Comparison of ENCODE assay signal across 1 cellular context in the genomic region with DNA sequence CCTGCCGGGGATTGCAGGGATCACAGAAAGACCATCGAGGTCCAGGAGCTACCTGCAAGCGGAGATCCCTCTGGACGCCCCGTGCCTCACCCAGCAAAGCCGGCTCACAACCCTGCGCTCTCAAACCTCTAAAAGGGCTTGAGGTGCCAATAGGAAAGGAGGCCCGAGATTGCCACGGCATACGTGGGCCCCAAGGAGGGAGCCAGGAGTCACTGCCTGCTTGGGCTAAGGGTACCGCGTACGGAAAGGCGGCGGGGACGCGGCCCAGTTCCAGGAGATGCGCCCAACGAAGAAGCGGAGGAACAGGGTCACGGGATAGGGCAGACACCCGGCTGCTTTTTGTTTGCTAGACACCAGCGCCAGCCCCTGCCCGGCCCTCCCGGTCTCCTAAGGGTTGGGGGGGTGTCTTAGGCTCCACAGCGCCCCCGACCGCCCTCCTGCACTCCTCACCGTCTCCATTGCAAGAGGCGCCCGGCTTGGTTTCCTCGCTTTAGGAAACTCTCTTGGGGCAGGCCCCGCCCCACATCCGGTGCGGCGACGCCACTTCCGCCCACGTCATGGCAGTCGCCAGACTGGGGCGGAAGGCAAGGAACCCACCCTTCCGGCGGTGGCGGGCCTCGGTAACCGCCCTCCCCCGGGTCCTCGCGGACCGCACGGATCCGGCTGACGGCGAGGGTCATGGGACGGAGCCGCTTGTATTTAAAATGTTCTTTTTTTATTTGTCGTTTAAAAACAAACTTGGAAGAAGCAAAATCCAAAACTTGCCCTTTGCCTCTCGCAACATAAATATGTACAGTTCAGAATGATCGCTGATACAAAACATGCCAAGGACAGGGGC.
TF ChIP-seq lines count a peak whose summit lies in the region.

TSS of gene PRKAG1 (minus strand) at position 495 of the 838 bp plus-strand sequence. CDS start at position 459, 36 bp downstream.

TF ChIP-seq in HepG2, 621 proteins besides CTCF, POLR2A, EP300 and RAD21 (continued from another document and continues in another):
- no peak for TF ChIP-seq FUBP1 (CRISPR knock-in tag; IDR thresholded peaks at IDR 0.05; ENCODE audit: borderline replicate concordance)
- no peak for TF ChIP-seq ZNF549 (CRISPR knock-in tag; IDR thresholded peaks at IDR 0.05)
- TF ChIP-seq NCOA2 (CRISPR knock-in tag; IDR thresholded peaks at IDR 0.05), result 0 out of 2 replicates have a peak, but pooled peaks have one; percentile 24
- TF ChIP-seq ZNF101 (CRISPR knock-in tag; IDR thresholded peaks at IDR 0.05; ENCODE audit: borderline replicate concordance, low read depth), result no peak
- TF ChIP-seq ZNF10 (CRISPR knock-in tag; IDR thresholded peaks at IDR 0.05; ENCODE audit: borderline replicate concordance, low read depth), result no peak
- no peak for TF ChIP-seq RORA (CRISPR knock-in tag; IDR thresholded peaks at IDR 0.05)
- TF ChIP-seq CREB1 (IDR thresholded peaks at IDR 0.05), result peak; percentile 89
- TF ChIP-seq CREB1 (CRISPR knock-in tag; IDR thresholded peaks at IDR 0.05), result peak; percentile 97
- TF ChIP-seq ZNF44 (CRISPR knock-in tag; IDR thresholded peaks at IDR 0.05), result no peak
- TF ChIP-seq, protein P1, sequence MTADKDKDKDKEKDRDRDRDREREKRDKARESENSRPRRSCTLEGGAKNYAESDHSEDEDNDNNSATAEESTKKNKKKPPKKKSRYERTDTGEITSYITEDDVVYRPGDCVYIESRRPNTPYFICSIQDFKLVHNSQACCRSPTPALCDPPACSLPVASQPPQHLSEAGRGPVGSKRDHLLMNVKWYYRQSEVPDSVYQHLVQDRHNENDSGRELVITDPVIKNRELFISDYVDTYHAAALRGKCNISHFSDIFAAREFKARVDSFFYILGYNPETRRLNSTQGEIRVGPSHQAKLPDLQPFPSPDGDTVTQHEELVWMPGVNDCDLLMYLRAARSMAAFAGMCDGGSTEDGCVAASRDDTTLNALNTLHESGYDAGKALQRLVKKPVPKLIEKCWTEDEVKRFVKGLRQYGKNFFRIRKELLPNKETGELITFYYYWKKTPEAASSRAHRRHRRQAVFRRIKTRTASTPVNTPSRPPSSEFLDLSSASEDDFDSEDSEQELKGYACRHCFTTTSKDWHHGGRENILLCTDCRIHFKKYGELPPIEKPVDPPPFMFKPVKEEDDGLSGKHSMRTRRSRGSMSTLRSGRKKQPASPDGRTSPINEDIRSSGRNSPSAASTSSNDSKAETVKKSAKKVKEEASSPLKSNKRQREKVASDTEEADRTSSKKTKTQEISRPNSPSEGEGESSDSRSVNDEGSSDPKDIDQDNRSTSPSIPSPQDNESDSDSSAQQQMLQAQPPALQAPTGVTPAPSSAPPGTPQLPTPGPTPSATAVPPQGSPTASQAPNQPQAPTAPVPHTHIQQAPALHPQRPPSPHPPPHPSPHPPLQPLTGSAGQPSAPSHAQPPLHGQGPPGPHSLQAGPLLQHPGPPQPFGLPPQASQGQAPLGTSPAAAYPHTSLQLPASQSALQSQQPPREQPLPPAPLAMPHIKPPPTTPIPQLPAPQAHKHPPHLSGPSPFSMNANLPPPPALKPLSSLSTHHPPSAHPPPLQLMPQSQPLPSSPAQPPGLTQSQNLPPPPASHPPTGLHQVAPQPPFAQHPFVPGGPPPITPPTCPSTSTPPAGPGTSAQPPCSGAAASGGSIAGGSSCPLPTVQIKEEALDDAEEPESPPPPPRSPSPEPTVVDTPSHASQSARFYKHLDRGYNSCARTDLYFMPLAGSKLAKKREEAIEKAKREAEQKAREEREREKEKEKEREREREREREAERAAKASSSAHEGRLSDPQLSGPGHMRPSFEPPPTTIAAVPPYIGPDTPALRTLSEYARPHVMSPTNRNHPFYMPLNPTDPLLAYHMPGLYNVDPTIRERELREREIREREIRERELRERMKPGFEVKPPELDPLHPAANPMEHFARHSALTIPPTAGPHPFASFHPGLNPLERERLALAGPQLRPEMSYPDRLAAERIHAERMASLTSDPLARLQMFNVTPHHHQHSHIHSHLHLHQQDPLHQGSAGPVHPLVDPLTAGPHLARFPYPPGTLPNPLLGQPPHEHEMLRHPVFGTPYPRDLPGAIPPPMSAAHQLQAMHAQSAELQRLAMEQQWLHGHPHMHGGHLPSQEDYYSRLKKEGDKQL (CRISPR knock-in tag; IDR thresholded peaks at IDR 0.05; ENCODE audit: low read depth), result no peak; the same call in 1 of the 2 replicates
- TF ChIP-seq TAF15 (IDR thresholded peaks at IDR 0.05; ENCODE audit: low read depth, low read length, poor library complexity, severe bottlenecking), result peak; percentile 75
- TF ChIP-seq HNRNPH1 (optimal IDR thresholded peaks at IDR 0.05; ENCODE audit: low read depth, low read length), result no peak
- TF ChIP-seq HNF1B (CRISPR knock-in tag; IDR thresholded peaks at IDR 0.05), result peak; percentile 92
- TF ChIP-seq ZNF224 (CRISPR knock-in tag; IDR thresholded peaks at IDR 0.05), result no peak; the same call in 1 of the 2 replicates
- 0 out of 2 replicates have a peak, but pooled peaks have one; percentile 38 for TF ChIP-seq WIZ (CRISPR knock-in tag; IDR thresholded peaks at IDR 0.05)
- TF ChIP-seq ZNF484 (CRISPR knock-in tag; IDR thresholded peaks at IDR 0.05; ENCODE audit: borderline replicate concordance, low read depth), result no peak
- TF ChIP-seq ZNF720 (CRISPR knock-in tag; IDR thresholded peaks at IDR 0.05), result no peak
- TF ChIP-seq ZNF235 (CRISPR knock-in tag; IDR thresholded peaks at IDR 0.05; ENCODE audit: borderline replicate concordance), result peak; percentile 66; the same call in 1 of the 2 replicates
- TF ChIP-seq ZNF580 (CRISPR knock-in tag; IDR thresholded peaks at IDR 0.05; ENCODE audit: borderline replicate concordance, low read depth), result peak; percentile 79; the same call in 1 of the 2 replicates
- no peak for TF ChIP-seq BRCA1 (CRISPR knock-in tag; IDR thresholded peaks at IDR 0.05)
- 0 out of 2 replicates have a peak, but pooled peaks have one; percentile 31 for TF ChIP-seq ZNF558 (CRISPR knock-in tag; IDR thresholded peaks at IDR 0.05; ENCODE audit: borderline replicate concordance)
- TF ChIP-seq NR2C2 (CRISPR knock-in tag; IDR thresholded peaks at IDR 0.05; ENCODE audit: borderline replicate concordance), result peak; percentile 51; the same call in 1 of the 2 replicates
- peak; percentile 57; the same call in 1 of the 2 replicates for TF ChIP-seq TMF1 (CRISPR knock-in tag; IDR thresholded peaks at IDR 0.05; ENCODE audit: low read depth)
- peak; percentile 53; the same call in 1 of the 2 replicates for TF ChIP-seq MEF2D (CRISPR knock-in tag; IDR thresholded peaks at IDR 0.05)
- peak; percentile 49; the same call in 1 of the 2 replicates for TF ChIP-seq NFKB2 (CRISPR knock-in tag; IDR thresholded peaks at IDR 0.05; ENCODE audit: borderline replicate concordance)
- no peak for TF ChIP-seq ZNF547 (CRISPR knock-in tag; IDR thresholded peaks at IDR 0.05)
- TF ChIP-seq ZNF879 (CRISPR knock-in tag; IDR thresholded peaks at IDR 0.05), result peak; percentile 72; the same call in 1 of the 2 replicates
- TF ChIP-seq HNRNPK (IDR thresholded peaks at IDR 0.05; ENCODE audit: low read depth, low read length, poor library complexity, severe bottlenecking), result no peak
- TF ChIP-seq ZIK1 (CRISPR knock-in tag; IDR thresholded peaks at IDR 0.05; ENCODE audit: borderline replicate concordance, low read depth), result peak; percentile 62; the same call in 1 of the 2 replicates
- peak; percentile 91; the same call in 1 of the 2 replicates for TF ChIP-seq THAP9 (CRISPR knock-in tag; IDR thresholded peaks at IDR 0.05; ENCODE audit: borderline replicate concordance)
- peak; percentile 49; the same call in 1 of the 2 replicates for TF ChIP-seq KAT7 (CRISPR knock-in tag; IDR thresholded peaks at IDR 0.05; ENCODE audit: borderline replicate concordance)
- no peak for TF ChIP-seq ZFYVE20 (CRISPR knock-in tag; IDR thresholded peaks at IDR 0.05; ENCODE audit: borderline replicate concordance, low read depth)
- no peak for TF ChIP-seq NPAS2 (CRISPR knock-in tag; IDR thresholded peaks at IDR 0.05; ENCODE audit: borderline replicate concordance)
- TF ChIP-seq ZNF792 (CRISPR knock-in tag; IDR thresholded peaks at IDR 0.05), result no peak
- no peak for TF ChIP-seq MAFG (CRISPR knock-in tag; IDR thresholded peaks at IDR 0.05)
- TF ChIP-seq ZNF331 (CRISPR knock-in tag; IDR thresholded peaks at IDR 0.05), result peak; percentile 73
- TF ChIP-seq PAXIP1 (CRISPR knock-in tag; conservative IDR thresholded peaks at IDR 0.05), result peak; percentile 24; the same call in 1 of the 2 replicates
- TF ChIP-seq, protein P2, sequence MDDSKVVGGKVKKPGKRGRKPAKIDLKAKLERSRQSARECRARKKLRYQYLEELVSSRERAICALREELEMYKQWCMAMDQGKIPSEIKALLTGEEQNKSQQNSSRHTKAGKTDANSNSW (CRISPR knock-in tag; IDR thresholded peaks at IDR 0.05; ENCODE audit: borderline replicate concordance), result no peak
- no peak; the same call in 1 of the 2 replicates for TF ChIP-seq PRMT3 (CRISPR knock-in tag; IDR thresholded peaks at IDR 0.05; ENCODE audit: borderline replicate concordance, low read depth)
- TF ChIP-seq ZNF431 (CRISPR knock-in tag; IDR thresholded peaks at IDR 0.05; ENCODE audit: borderline replicate concordance, low read depth), result no peak
- TF ChIP-seq CC2D1A (CRISPR knock-in tag; IDR thresholded peaks at IDR 0.05), result no peak
- peak; percentile 32; the same call in 1 of the 2 replicates for TF ChIP-seq CCDC6 (CRISPR knock-in tag; IDR thresholded peaks at IDR 0.05)
- peak; percentile 50; the same call in 1 of the 2 replicates for TF ChIP-seq BCL6 (CRISPR knock-in tag; IDR thresholded peaks at IDR 0.05)
- TF ChIP-seq MEIS1 (CRISPR knock-in tag; IDR thresholded peaks at IDR 0.05; ENCODE audit: borderline replicate concordance), result no peak
- no peak for TF ChIP-seq ZNF292 (CRISPR knock-in tag; IDR thresholded peaks at IDR 0.05; ENCODE audit: borderline replicate concordance, low read depth)
